ENCODE assay signal across 1 cellular context in genomic region chr6:33885121-33886057, GRCh38.
TF ChIP-seq lines count a peak whose summit lies in the region.

No MANE protein-coding gene starts in this region.

TF ChIP-seq in IMR-90, 13 proteins besides CTCF, POLR2A, EP300 and RAD21 (continued from another document):
- TF ChIP-seq BHLHE40 (IDR thresholded peaks at IDR 0.05; ENCODE audit: low read depth, low read length): no peak
- TF ChIP-seq MAFK (IDR thresholded peaks at IDR 0.05; ENCODE audit: low read depth, low read length): no peak
- no peak for TF ChIP-seq ELK1 (IDR thresholded peaks at IDR 0.05; ENCODE audit: borderline replicate concordance, low read depth, low read length)
- no peak for TF ChIP-seq MAZ (IDR thresholded peaks at IDR 0.05; ENCODE audit: borderline replicate concordance, low read depth, low read length)
- no peak for TF ChIP-seq RFX5 (IDR thresholded peaks at IDR 0.05; ENCODE audit: low read depth, low read length)
- TF ChIP-seq FOS (IDR thresholded peaks at IDR 0.05; ENCODE audit: low read depth, low read length): no peak
- TF ChIP-seq SMC3 (IDR thresholded peaks at IDR 0.05; ENCODE audit: low read depth, low read length): no peak
- no peak for TF ChIP-seq NFE2L2 (IDR thresholded peaks at IDR 0.05; ENCODE audit: low read depth, low read length)
TF ChIP-seq in IMR-90: peak in this region for 0.
